8 cellular contexts compared by ENCODE assay signal in the genomic region with DNA sequence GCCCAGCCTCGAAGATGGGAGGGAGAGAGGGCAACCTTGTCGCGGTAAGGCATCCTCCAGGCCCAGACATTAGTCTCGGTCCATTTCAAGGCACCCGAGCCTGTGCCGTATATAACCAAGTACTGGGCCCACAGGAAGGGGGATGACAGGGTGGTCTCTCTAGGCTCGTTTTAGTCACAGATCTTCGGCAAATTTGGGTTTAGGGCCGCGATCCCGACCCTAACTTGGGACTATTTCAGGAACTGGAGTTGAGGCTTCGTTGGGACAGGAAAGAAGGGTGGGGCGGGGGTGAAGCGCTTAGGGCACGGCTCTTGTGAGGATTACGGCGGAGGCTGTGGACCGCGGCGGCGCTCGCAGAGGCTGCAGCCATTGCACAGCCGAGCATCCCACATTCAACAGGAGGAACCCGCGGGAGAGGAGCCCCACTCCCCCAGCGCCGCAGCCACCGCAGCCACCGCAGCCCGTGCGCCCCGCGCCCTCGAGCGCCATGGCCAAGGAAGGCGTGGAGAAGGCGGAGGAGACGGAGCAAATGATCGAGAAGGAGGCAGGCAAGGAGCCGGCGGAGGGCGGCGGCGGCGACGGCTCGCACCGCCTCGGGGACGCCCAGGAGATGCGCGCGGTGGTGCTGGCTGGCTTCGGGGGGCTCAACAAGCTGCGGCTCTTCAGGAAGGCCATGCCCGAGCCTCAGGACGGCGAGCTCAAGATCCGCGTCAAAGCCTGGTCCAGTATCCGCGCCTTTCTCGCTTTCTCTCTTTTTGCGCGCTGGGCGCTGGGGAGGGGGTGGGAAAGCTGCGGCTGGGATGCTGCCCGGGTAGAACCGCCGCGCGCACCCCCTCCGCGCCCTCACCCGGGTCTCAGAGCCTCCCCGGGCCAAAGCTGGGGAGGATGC. TPM values are rescaled to one million over a fixed set of nuclear protein-coding genes. Genes with fewer than 3 reads are reported as not detected.
A peak's percentile ranks its signal among the peaks of the same experiment; 100 is the strongest.
DNase-seq lines count a peak whose midpoint lies in the region; ATAC-seq and TF ChIP-seq lines count a peak whose summit lies in the region.

A gene with protein sequence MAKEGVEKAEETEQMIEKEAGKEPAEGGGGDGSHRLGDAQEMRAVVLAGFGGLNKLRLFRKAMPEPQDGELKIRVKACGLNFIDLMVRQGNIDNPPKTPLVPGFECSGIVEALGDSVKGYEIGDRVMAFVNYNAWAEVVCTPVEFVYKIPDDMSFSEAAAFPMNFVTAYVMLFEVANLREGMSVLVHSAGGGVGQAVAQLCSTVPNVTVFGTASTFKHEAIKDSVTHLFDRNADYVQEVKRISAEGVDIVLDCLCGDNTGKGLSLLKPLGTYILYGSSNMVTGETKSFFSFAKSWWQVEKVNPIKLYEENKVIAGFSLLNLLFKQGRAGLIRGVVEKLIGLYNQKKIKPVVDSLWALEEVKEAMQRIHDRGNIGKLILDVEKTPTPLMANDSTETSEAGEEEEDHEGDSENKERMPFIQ (plus strand): TSS at position 369 of the 889 bp plus-strand sequence. CDS start 119 bp downstream, at position 488.

- peaks cover 2% of the 10 kb centered on the region for H3K4me1 ChIP-seq in mesendoderm (ENCODE audit: control insufficient read depth, low read depth, low read length)
- peaks cover 0 to 21% (median 13%) of the 10 kb centered on the region in 4 donors for H3K4me1 ChIP-seq in tibial artery

- H3K27ac ChIP-seq in SU-DHL-6 (ENCODE audit: low read depth, low read length) = no peak within 1 kb of the TSS
- no peak within 1 kb of the TSS for H3K27ac ChIP-seq in mesendoderm (ENCODE audit: low read depth, low read length)
- H3K27ac ChIP-seq in tibial artery = peak within 1 kb of the TSS in 1 of 2 donors; percentile 12

- H3K27me3 ChIP-seq in BJ (ENCODE audit: control insufficient read depth, insufficient read depth, low read length) (peaks cover 5% of the 10 kb centered on the region; the same call in 1 of the 2 replicates), SU-DHL-6 (ENCODE audit: low read length) (no peaks in the 10 kb centered on the region), mesendoderm (ENCODE audit: insufficient read depth, low read length, poor library complexity) (peaks cover 2% of the 10 kb centered on the region), tibial artery (peaks cover 0 to 26% of the 10 kb centered on the region in 2 donors)

- H4K8ac ChIP-seq in mesendoderm (ENCODE audit: low read depth, low read length) = no peak within 1 kb of the TSS

- TF ChIP-seq CTCF in BJ (IDR thresholded peaks at IDR 0.05; ENCODE audit: insufficient read depth, low read depth, low read length) (no peak), SU-DHL-6 (IDR thresholded peaks at IDR 0.05; ENCODE audit: insufficient read depth, low read length, poor library complexity, severe bottlenecking) (no peak), tibial artery (IDR thresholded peaks at IDR 0.05) (no peak)

- H3F3A ChIP-seq in SU-DHL-6 (ENCODE audit: insufficient read depth) = no peaks in the 10 kb centered on the region

- H2BK15ac ChIP-seq in mesendoderm (replicated peaks; ENCODE audit: low read depth) = no peak within 1 kb of the TSS

- H2BK5ac ChIP-seq in mesendoderm (ENCODE audit: low read length) = no peak within 1 kb of the TSS

- H3K9ac ChIP-seq in SU-DHL-6 (ENCODE audit: low read length) = no peak within 1 kb of the TSS
- H3K9ac ChIP-seq in mesendoderm (ENCODE audit: low read length) = peak within 1 kb of the TSS; percentile 7

- H3K4me3 ChIP-seq in BJ (ENCODE audit: low read depth, low read length) = peak within 1 kb of the TSS; percentile 53
- no peak within 1 kb of the TSS for H3K4me3 ChIP-seq in SU-DHL-6 (ENCODE audit: insufficient read depth, low read length, poor library complexity, severe bottlenecking)
- peak within 1 kb of the TSS; percentile 51 for H3K4me3 ChIP-seq in mesendoderm (ENCODE audit: low read length)
- H3K4me3 ChIP-seq in tibial artery = peak within 1 kb of the TSS; percentile 63 to 83

- no peak for DNase-seq in BJ (ENCODE audit: low read depth)
- peak; percentile 34 for DNase-seq in epidermal melanocyte (ENCODE audit: insufficient read length, low spot score)
- peak; percentile 71 for DNase-seq in mesendoderm
- DNase-seq in tibial artery = peak; percentile 26 to 69

- no peak within 1 kb of the TSS for H4K5ac ChIP-seq in mesendoderm (ENCODE audit: low read length)

- no CpG with 5 or more reads among the region's 76 CpGs for WGBS in mesendoderm (ENCODE audit: extremely low coverage, insufficient coverage, low lambda C conversion rate)

- H3K79me2 ChIP-seq in SU-DHL-6 (ENCODE audit: insufficient read depth, low read length) (no peaks in the 10 kb centered on the region), mesendoderm (ENCODE audit: control insufficient read depth, insufficient read depth, low read length) (no peaks in the 10 kb centered on the region)

- no peak within 1 kb of the TSS for H3K18ac ChIP-seq in mesendoderm (ENCODE audit: low read length)

- intact Hi-C loops in tibial artery (cut with DNase I; ENCODE audit: low total_unique reads) = loop anchor here (10.0 kb wide), 1 partner anchor 64 kb away; the partner anchor contains the start of gene NUDT7

- H3K4ac ChIP-seq in mesendoderm (ENCODE audit: low read depth, low read length) = no peak within 1 kb of the TSS

- peak within 1 kb of the TSS; percentile 9 for H3K23ac ChIP-seq in mesendoderm (ENCODE audit: low read length)

- CTCF ChIA-PET in BJ (lab: Yijun Ruan, JAX) = no interaction called here

- H3K4me2 ChIP-seq in SU-DHL-6 (ENCODE audit: low read depth, low read length, poor library complexity, severe bottlenecking) (peak within 1 kb of the TSS; percentile 12), mesendoderm (ENCODE audit: low read length) (peak within 1 kb of the TSS; percentile 29)

- ATAC-seq in GM19351 (IDR thresholded peaks at IDR 0.05; ENCODE audit: unreplicated experiment) (peak; percentile 89), GM18517 (IDR thresholded peaks at IDR 0.05; ENCODE audit: unreplicated experiment) (no peak), GM21360 (IDR thresholded peaks at IDR 0.05; ENCODE audit: unreplicated experiment) (no peak)

- H3K79me1 ChIP-seq in mesendoderm (ENCODE audit: low read length) = no peaks in the 10 kb centered on the region

- POLR2A ChIA-PET in BJ (lab: Charles Lee) = no interaction called here

- H2AFZ ChIP-seq in SU-DHL-6 (ENCODE audit: low read depth, low read length, severe bottlenecking) = no peak within 1 kb of the TSS

- no peak within 1 kb of the TSS for H2AK5ac ChIP-seq in mesendoderm (ENCODE audit: low read length)

- H3K9me3 ChIP-seq in SU-DHL-6 (ENCODE audit: insufficient read depth, low read length) = no peaks in the 10 kb centered on the region
- no peaks in the 10 kb centered on the region for H3K9me3 ChIP-seq in tibial artery

- no peaks in the 10 kb centered on the region for H3K9me2 ChIP-seq in SU-DHL-6 (replicated peaks; ENCODE audit: insufficient read depth, low read length)

- H4K20me1 ChIP-seq in SU-DHL-6 (ENCODE audit: low read depth, low read length) = no peaks in the 10 kb centered on the region

- H3K56ac ChIP-seq in mesendoderm (ENCODE audit: low read length) = peak within 1 kb of the TSS; percentile 25

- H3K36me3 ChIP-seq in BJ (ENCODE audit: control insufficient read depth, insufficient read depth, low read length) = no peaks in the 10 kb centered on the region
- no peaks in the 10 kb centered on the region for H3K36me3 ChIP-seq in SU-DHL-6 (ENCODE audit: low read length)
- no peaks in the 10 kb centered on the region for H3K36me3 ChIP-seq in mesendoderm (ENCODE audit: control insufficient read depth, insufficient read depth, low read length)
- no peaks in the 10 kb centered on the region for H3K36me3 ChIP-seq in tibial artery

- no peak within 1 kb of the TSS for H2BK120ac ChIP-seq in mesendoderm (ENCODE audit: low read depth, low read length)

RNA-seq across cellular contexts. Expression of the gene that starts here (rescaled TPM):
- polyA plus RNA-seq in BJ (2011; rRNA removed) = 4.7 and 6.5 TPM in 2 replicates
- polyA minus RNA-seq in BJ (2011; rRNA and poly(A)+ RNA removed) = 2.4 and 3.4 TPM in 2 replicates
- 33.5 TPM for polyA plus RNA-seq in mesendoderm (2013, experiment 1 of 2)
- polyA plus RNA-seq in mesendoderm (2013, experiment 2 of 2) = 34.9 TPM
